ENCODE assay signal across 9 cellular contexts in the genomic region with DNA sequence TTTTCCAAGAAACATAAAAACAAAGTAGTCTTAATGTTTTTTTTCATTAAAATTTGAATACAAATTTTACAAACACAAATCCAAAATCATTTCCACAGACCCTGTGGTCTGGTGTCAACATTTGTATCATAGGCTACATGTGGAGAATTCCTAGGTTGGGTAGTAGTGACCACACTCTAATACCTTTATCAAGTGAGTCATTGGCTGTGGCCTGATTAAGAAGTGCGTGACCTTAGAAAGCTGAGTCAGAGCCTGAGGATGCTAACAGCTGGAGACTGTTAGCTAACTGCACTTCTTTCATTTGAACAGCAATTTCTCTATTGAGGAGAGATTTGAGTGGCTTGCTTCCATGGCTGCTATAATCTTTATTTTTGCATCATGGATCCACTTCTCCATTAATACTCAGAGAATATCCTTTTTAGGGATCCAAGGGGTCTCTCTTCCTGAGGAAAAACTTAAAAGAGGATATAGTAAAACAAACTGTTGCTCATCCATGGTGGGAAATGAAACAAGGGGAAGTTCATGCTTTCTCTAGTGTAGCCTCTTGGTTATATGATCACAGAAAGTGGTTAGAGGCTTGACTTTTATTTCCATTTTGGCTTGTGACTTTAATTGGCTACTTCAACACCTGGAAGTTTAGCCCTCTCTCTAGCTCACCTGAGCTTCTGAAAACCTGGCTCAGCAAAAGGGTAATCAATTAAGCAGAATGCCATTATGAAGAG.
A peak's percentile ranks its signal among the peaks of the same experiment; 100 is the strongest.
DNase-seq lines count a peak whose midpoint lies in the region; ATAC-seq, FAIRE-seq and TF ChIP-seq lines count a peak whose summit lies in the region.
"Had no signal": no experiment of that assay in that cellular context is flagged by ENCODE, and none has a peak within 500 bp of the region (broad histone marks: within the 10 kb centered on the region; RNA-seq: fewer than 3 reads in every experiment).

No MANE protein-coding gene starts in this region.

- H3K4me3 ChIP-seq in astrocyte of the cerebellum (ENCODE audit: low read depth, low read length) (no peak overlapping the region), keratinocyte (ENCODE audit: control insufficient read depth in 2 of 3, extremely low read depth in 1 of 3, insufficient read depth in 2 of 3, low read depth in 1 of 3, low read length in 3 of 3) (no peak overlapping the region)

- H3K27me3 ChIP-seq in keratinocyte (ENCODE audit: control insufficient read depth, extremely low read depth, insufficient read depth, low read length) = no peaks in the 10 kb centered on the region

- FAIRE-seq in keratinocyte (lab: Jason Lieb, UNC) = peak; percentile 59

- no peak for TF ChIP-seq CTCF in astrocyte of the cerebellum (IDR thresholded peaks at IDR 0.05; ENCODE audit: low read depth, low read length, missing control alignments)
- TF ChIP-seq CTCF in keratinocyte (optimal IDR thresholded peaks at IDR 0.05 in 1 of 3, IDR thresholded peaks at IDR 0.05 in 1 of 3, conservative IDR thresholded peaks at IDR 0.05 in 1 of 3; ENCODE audit: extremely low read depth in 1 of 3, insufficient read depth in 2 of 3, low read length in 3 of 3) = no peak

- no peaks in the 10 kb centered on the region for H3K4me1 ChIP-seq in keratinocyte (ENCODE audit: control insufficient read depth, extremely low read depth, insufficient read depth, low read length)

- DNase-seq in DMS53 treated with DMSO at 0.1 percent for 48 hours (lab: John Stamatoyannopoulos, UW; ENCODE audit: unreplicated experiment) (peak; percentile 32), M059J (ENCODE audit: low read depth) (peak; percentile 92), astrocyte of the cerebellum (ENCODE audit: low read depth) (peak; percentile 99), keratinocyte (ENCODE audit: low read depth, low spot score) (no peak), left colon (no peak), NCI-H1048 (lab: John Stamatoyannopoulos, UW) (no peak)
- DNase-seq: GF-D8 had no signal

- no peaks in the 10 kb centered on the region for H4K20me1 ChIP-seq in keratinocyte (ENCODE audit: control insufficient read depth, extremely low read depth, insufficient read depth, low read length)

- no peak overlapping the region for H3K9ac ChIP-seq in keratinocyte (ENCODE audit: control insufficient read depth, extremely low read depth, insufficient read depth, low read length)

- H2AFZ ChIP-seq in keratinocyte (ENCODE audit: control insufficient read depth, low read length) = no peak overlapping the region

- dilution Hi-C loops in keratinocyte (cut with MboI; ENCODE audit: extremely low pct_ligation_motif_present, low sequenced_read_pairs) = no loop called here

- ATAC-seq in GM21526 (IDR thresholded peaks at IDR 0.05; ENCODE audit: low FRiP score, unreplicated experiment) (no peak), GM21529 (IDR thresholded peaks at IDR 0.05; ENCODE audit: unreplicated experiment) (no peak), left colon (no peak)

- no peak overlapping the region for H3K4me2 ChIP-seq in keratinocyte (ENCODE audit: control insufficient read depth, extremely low read depth, insufficient read depth, low read depth, low read length)

- in situ Hi-C loops in astrocyte of the cerebellum (cut with HindIII; ENCODE audit: low sequenced_read_pairs) = no loop called here

- no peak overlapping the region for H3K27ac ChIP-seq in keratinocyte (ENCODE audit: control insufficient read depth, insufficient read depth, low read length)

- H3K36me3 ChIP-seq in keratinocyte (ENCODE audit: control insufficient read depth in 2 of 2, extremely low read depth in 1 of 2, insufficient read depth in 2 of 2, low read length in 2 of 2) = no peaks in the 10 kb centered on the region

- H3K9me3 ChIP-seq in keratinocyte (ENCODE audit: control insufficient read depth, low read depth, low read length) = no peaks in the 10 kb centered on the region

- no peaks in the 10 kb centered on the region for H3K79me2 ChIP-seq in keratinocyte (ENCODE audit: control insufficient read depth, insufficient read depth, low read length)

- H3K9me1 ChIP-seq in keratinocyte (ENCODE audit: control insufficient read depth, extremely low read depth, insufficient read depth, low read length) = no peaks in the 10 kb centered on the region

- intact Hi-C loops in left colon (cut with DNase I, micrococcal nuclease) = no loop called here

Comparison
In these comparisons a context has a peak if more than half of its experiments do, and no peak if none do; other contexts are left out.
1. DNase-seq: peak in DMS53 treated with DMSO at 0.1 percent for 48 hours (single experiment), M059J (single experiment) and astrocyte of the cerebellum (single experiment); none in keratinocyte (single experiment), left colon (0 of 2) and NCI-H1048 (single experiment).